Comparison of ENCODE assay signal across 22 cellular contexts in genomic region chr16:4334724-4335495, GRCh38. TPM values are rescaled to one million over a fixed set of nuclear protein-coding genes. Genes with fewer than 3 reads are reported as not detected.
DNase-seq lines count a peak whose midpoint lies in the region; ATAC-seq, FAIRE-seq and TF ChIP-seq lines count a peak whose summit lies in the region.
"Had no signal": no experiment of that assay in that cellular context is flagged by ENCODE, and none has a peak within 500 bp of the region (broad histone marks: within the 10 kb centered on the region; RNA-seq: fewer than 3 reads in every experiment).

No MANE protein-coding gene starts in this region.

- intact Hi-C loops in HepG2 (cut with micrococcal nuclease; ENCODE audit: unreplicated experiment) = no loop called here
- intact Hi-C loops in right lobe of liver (cut with DNase I) = loop anchor here (5.0 kb wide), 2 partner anchors 48 to 133 kb away; no protein-coding TSS in a partner anchor
- intact Hi-C loops in GM12878 (cut with micrococcal nuclease; ENCODE audit: unreplicated experiment) = loop anchor here (10.0 kb wide), 1 partner anchor 130 kb away; no protein-coding TSS in a partner anchor

- no peak overlapping the region for H4K91ac ChIP-seq in trophoblast cell (ENCODE audit: low read depth, low read length)

- 85% methylated on average over 10 of the region's 32 CpGs for WGBS in HepG2 (ENCODE audit: low lambda C conversion rate)
- 82% methylated on average over 4 of the region's 32 CpGs for WGBS in right lobe of liver (ENCODE audit: insufficient coverage, low coverage, low lambda C conversion rate, missing lambda C conversion rate)
- 70% methylated on average over 30 of the region's 32 CpGs for WGBS in GM12878 (ENCODE audit: insufficient coverage, insufficient replicate concordance, low lambda C conversion rate, missing lambda C conversion rate)
- no CpG with 5 or more reads among the region's 32 CpGs for WGBS in trophoblast cell (ENCODE audit: extremely low coverage, insufficient coverage, insufficient read length)

- H3K4me1 ChIP-seq in HepG2 (ENCODE audit: insufficient read depth, low read length) (peaks cover 2% of the 10 kb centered on the region), right lobe of liver (peaks cover 0 to 3% (median 0%) of the 10 kb centered on the region in 4 donors), GM12878 (ENCODE audit: control insufficient read depth, insufficient read depth, low read length) (no peaks in the 10 kb centered on the region), trophoblast cell (ENCODE audit: control insufficient read depth in 1 of 2, insufficient read depth in 2 of 2, low read length in 2 of 2) (no peaks in the 10 kb centered on the region)
- H3K4me1 ChIP-seq in effector memory CD4-positive, alpha-beta T cell (ENCODE audit: control insufficient read depth, insufficient read depth, low read length, poor library complexity, severe bottlenecking) = no peaks in the 10 kb centered on the region

- H3K9me3 ChIP-seq in HepG2 (ENCODE audit: low read length) (no peaks in the 10 kb centered on the region), right lobe of liver (no peaks in the 10 kb centered on the region), GM12878 (replicated peaks; ENCODE audit: control insufficient read depth, insufficient read depth, low read length) (no peaks in the 10 kb centered on the region), trophoblast cell (ENCODE audit: insufficient read depth, low read depth, low read length) (no peaks in the 10 kb centered on the region)
- H3K9me3 ChIP-seq in effector memory CD4-positive, alpha-beta T cell (ENCODE audit: control insufficient read depth, low read length) = no peaks in the 10 kb centered on the region
- H3K9me3 ChIP-seq: SK-N-SH had no signal

- ATAC-seq in HepG2 (no peak), right lobe of liver (no peak), GM12878 (no peak), HG03196 (IDR thresholded peaks at IDR 0.05; ENCODE audit: unreplicated experiment) (no peak), GM21529 (IDR thresholded peaks at IDR 0.05; ENCODE audit: unreplicated experiment) (no peak)

- H3K79me1 ChIP-seq in trophoblast cell (ENCODE audit: low read length) = no peaks in the 10 kb centered on the region

- no peak overlapping the region for H3K9ac ChIP-seq in HepG2 (ENCODE audit: insufficient read depth, low read depth, low read length)
- H3K9ac ChIP-seq in GM12878 (ENCODE audit: control insufficient read depth, insufficient read depth, low read length) = no peak overlapping the region
- H3K9ac ChIP-seq in trophoblast cell (ENCODE audit: low read length) = no peak overlapping the region
- H3K9ac ChIP-seq: SK-N-SH had no signal

- no peak overlapping the region for H3K27ac ChIP-seq in HepG2 (ENCODE audit: extremely low read length, insufficient read depth, low read length)
- no peak overlapping the region for H3K27ac ChIP-seq in right lobe of liver
- no peak overlapping the region for H3K27ac ChIP-seq in GM12878 (ENCODE audit: control insufficient read depth, insufficient read depth)
- no peak overlapping the region for H3K27ac ChIP-seq in trophoblast cell (ENCODE audit: low read depth, low read length)
- H3K27ac ChIP-seq in effector memory CD4-positive, alpha-beta T cell (ENCODE audit: insufficient read depth, low read length, poor library complexity, severe bottlenecking) = no peak overlapping the region

- no peak overlapping the region for H3K23ac ChIP-seq in trophoblast cell (ENCODE audit: low read length)

- in situ Hi-C loops in HepG2 (cut with HindIII; ENCODE audit: extremely low pct_ligation_motif_present, low pct_unique_long_range_greater_than_20kb) (no loop called here), GM12878 (cut with MboI) (loop anchor here (5.0 kb wide), 1 partner anchor 48 kb away; no protein-coding TSS in a partner anchor)

- TF ChIP-seq RAD21 in HepG2 (CRISPR knock-in tag; IDR thresholded peaks at IDR 0.05) = no peak
- TF ChIP-seq RAD21 in GM12878 (IDR thresholded peaks at IDR 0.05; ENCODE audit: insufficient read depth, low read depth, low read length) = no peak

- TF ChIP-seq POLR2A in HepG2 (IDR thresholded peaks at IDR 0.05; ENCODE audit: insufficient read depth in 1 of 2, low read depth in 2 of 2, low read length in 2 of 2) = no peak
- no peak for TF ChIP-seq POLR2A in right lobe of liver (IDR thresholded peaks at IDR 0.05)
- peak; percentile 43; the same call in 1 of the 2 replicates for TF ChIP-seq POLR2A in GM12878 (IDR thresholded peaks at IDR 0.05; ENCODE audit: low read depth, low read length)

- H3K14ac ChIP-seq in trophoblast cell (ENCODE audit: low read length) = no peak overlapping the region

- SMC1A ChIA-PET in GM12878 (lab: Charles Lee; ENCODE audit: uncharacterized antibody, unreplicated experiment) = no interaction called here

- RAD21 ChIA-PET in GM12878 (lab: Charles Lee; ENCODE audit: unreplicated experiment) = no interaction called here

- H2BK5ac ChIP-seq in trophoblast cell (ENCODE audit: low read depth, low read length, poor library complexity) = no peak overlapping the region

- H2AK5ac ChIP-seq in trophoblast cell (ENCODE audit: low read length) = no peak overlapping the region

- H3K4me2 ChIP-seq in HepG2 (ENCODE audit: low read depth, low read length) = no peak overlapping the region
- no peak overlapping the region for H3K4me2 ChIP-seq in GM12878 (ENCODE audit: control insufficient read depth, insufficient read depth)
- H3K4me2 ChIP-seq in trophoblast cell (ENCODE audit: low read length) = no peak overlapping the region
- H3K4me2 ChIP-seq: SK-N-SH had no signal

- no peak overlapping the region for H3K18ac ChIP-seq in trophoblast cell (ENCODE audit: low read length)

- no peaks in the 10 kb centered on the region for H3K79me2 ChIP-seq in HepG2 (ENCODE audit: insufficient read depth, low read length)
- no peaks in the 10 kb centered on the region for H3K79me2 ChIP-seq in GM12878 (ENCODE audit: control insufficient read depth, insufficient read depth, low read length)
- H3K79me2 ChIP-seq in trophoblast cell (ENCODE audit: control insufficient read depth, insufficient read depth, low read length, poor library complexity) = no peaks in the 10 kb centered on the region

- no peak overlapping the region for H3K4me3 ChIP-seq in HepG2 (replicated peaks in 1 of 3; ENCODE audit: insufficient read depth in 1 of 3, low read depth in 2 of 3, low read length in 3 of 3)
- no peak overlapping the region for H3K4me3 ChIP-seq in right lobe of liver
- H3K4me3 ChIP-seq in GM12878 = no peak overlapping the region
- peak overlapping the region; percentile 34 for H3K4me3 ChIP-seq in trophoblast cell (ENCODE audit: low read depth, low read length)
- no peak overlapping the region for H3K4me3 ChIP-seq in effector memory CD4-positive, alpha-beta T cell (ENCODE audit: insufficient read depth, low read depth, low read length, poor library complexity, severe bottlenecking)

- TF ChIP-seq EP300 in HepG2 (IDR thresholded peaks at IDR 0.05; ENCODE audit: low read depth in 2 of 2, low read length in 2 of 2) = no peak
- no peak for TF ChIP-seq EP300 in HepG2 (CRISPR knock-in tag; IDR thresholded peaks at IDR 0.05; ENCODE audit: borderline replicate concordance)
- TF ChIP-seq EP300 in GM12878 (IDR thresholded peaks at IDR 0.05; ENCODE audit: borderline replicate concordance in 1 of 2, control insufficient read depth in 1 of 2, low read depth in 2 of 2, low read length in 2 of 2) = no peak

- POLR2A ChIA-PET in HepG2 (lab: Yijun Ruan, JAX) = interaction anchor here (1.2 kb wide), 1 partner anchor 17 kb away, joined by 3 read pairs; no protein-coding TSS in a partner anchor
- POLR2A ChIA-PET in GM12878 (lab: Charles Lee) = interaction anchor here (0.7 kb wide), 1 partner anchor 717 kb away, joined by 4 read pairs; no protein-coding TSS in a partner anchor

- no peak overlapping the region for H2AFZ ChIP-seq in HepG2 (ENCODE audit: low read length)
- H2AFZ ChIP-seq in GM12878 (ENCODE audit: control insufficient read depth, low read depth, low read length) = no peak overlapping the region
- no peak overlapping the region for H2AFZ ChIP-seq in trophoblast cell (ENCODE audit: insufficient read depth, low read length, poor library complexity)

- no peak overlapping the region for H3K4ac ChIP-seq in trophoblast cell (ENCODE audit: low read depth, low read length)

- H3K36me3 ChIP-seq in HepG2 (replicated peaks in 1 of 2; ENCODE audit: control insufficient read depth in 1 of 2, insufficient read depth in 2 of 2, low read length in 2 of 2) (peaks cover 0 to 11% of the 10 kb centered on the region in 2 experiments; a peak in 1 of 5 replicates), right lobe of liver (peaks cover 0 to 9% (median 4%) of the 10 kb centered on the region in 4 donors), GM12878 (ENCODE audit: control insufficient read depth in 2 of 2, insufficient read depth in 2 of 2, low read length in 1 of 2) (peaks cover 0 to 13% of the 10 kb centered on the region in 2 experiments; a peak in 3 of 4 replicates), trophoblast cell (ENCODE audit: control insufficient read depth in 1 of 2, insufficient read depth in 2 of 2, low read length in 2 of 2) (peaks cover 59 to 60% of the 10 kb centered on the region in 2 experiments)
- peaks cover 12% of the 10 kb centered on the region for H3K36me3 ChIP-seq in effector memory CD4-positive, alpha-beta T cell (ENCODE audit: control insufficient read depth, insufficient read depth, low read length)

- CTCF ChIA-PET in HepG2 (lab: Yijun Ruan, JAX; ENCODE audit: low intra/inter-chr PET ratio, low total read pairs) = no interaction called here
- CTCF ChIA-PET in GM12878 (lab: Yijun Ruan, JAX) = interaction anchor here (0.6 kb wide), 2 partner anchors 11 to 54 kb away, joined by 3 read pairs; no protein-coding TSS in a partner anchor

- no peak overlapping the region for H4K8ac ChIP-seq in trophoblast cell (ENCODE audit: low read depth, low read length)

- FAIRE-seq in HepG2 (lab: Jason Lieb, UNC) (no peak), GM12878 (lab: Jason Lieb, UNC) (no peak)
- FAIRE-seq: D721Med, G401.6 had no signal

- no peaks in the 10 kb centered on the region for H4K20me1 ChIP-seq in HepG2 (ENCODE audit: insufficient read depth, low read length)
- H4K20me1 ChIP-seq in GM12878 (ENCODE audit: control insufficient read depth, insufficient read depth) = no peaks in the 10 kb centered on the region

- no TSS peak for BruUV-seq in HepG2 (replicated peaks; lab: Mats Ljungman, UMichigan)
- BruUV-seq in GM12878 (replicated peaks; lab: Mats Ljungman, UMichigan) = no TSS peak

- TF ChIP-seq CTCF in HepG2 (CRISPR knock-in tag; IDR thresholded peaks at IDR 0.05) (no peak), right lobe of liver (IDR thresholded peaks at IDR 0.05) (no peak), GM12878 (IDR thresholded peaks at IDR 0.05 in 2 of 3, conservative IDR thresholded peaks at IDR 0.05 in 1 of 3; ENCODE audit: control insufficient read depth in 2 of 3, extremely low read depth in 1 of 3, insufficient read depth in 1 of 3, low read depth in 3 of 3, low read length in 3 of 3) (no peak)

- H4K12ac ChIP-seq in trophoblast cell (ENCODE audit: low read depth, low read length) = no peak overlapping the region

- no peaks in the 10 kb centered on the region for H3K27me3 ChIP-seq in HepG2 (ENCODE audit: control insufficient read depth in 1 of 2, insufficient read depth in 2 of 2, low read length in 2 of 2)
- H3K27me3 ChIP-seq in right lobe of liver = no peaks in the 10 kb centered on the region
- H3K27me3 ChIP-seq in GM12878 (replicated peaks in 1 of 2; ENCODE audit: control insufficient read depth in 2 of 2, insufficient read depth in 2 of 2, low read length in 1 of 2) = no peaks in the 10 kb centered on the region
- no peaks in the 10 kb centered on the region for H3K27me3 ChIP-seq in trophoblast cell (ENCODE audit: insufficient read depth, low read length)
- no peaks in the 10 kb centered on the region for H3K27me3 ChIP-seq in effector memory CD4-positive, alpha-beta T cell (replicated peaks; ENCODE audit: control insufficient read depth, insufficient read depth, low read length, poor library complexity, severe bottlenecking)

- H2BK12ac ChIP-seq in trophoblast cell (ENCODE audit: low read length) = no peak overlapping the region

- DNase-seq in HepG2 (ENCODE audit: low spot score) (no peak), right lobe of liver (no peak), GM12878 (ENCODE audit: low read depth, low spot score) (no peak), trophoblast cell (no peak)
- DNase-seq in effector memory CD4-positive, alpha-beta T cell = no peak
- DNase-seq: CD4-positive, CD25-positive, alpha-beta regulatory T cell; DMS53; NCI-H1048; NCI-H1417; NCI-H1694; NCI-H2029 treated with DMSO at 0.1 percent for 48 hours; NCI-H446 treated with DMSO at 0.1 percent for 48 hours; NCI-H526; NCI-H82; RPMI8226; SK-N-SH; SW 1271 had no signal

- no peak overlapping the region for H2BK120ac ChIP-seq in trophoblast cell (ENCODE audit: insufficient read depth, low read length, poor library complexity)

RNA-seq across cellular contexts. Expression of gene PAM16, which starts 16.2 kb away (rescaled TPM):
- total RNA-seq in HepG2 (2016; rRNA removed; fragmentation: Illumina TruSeq; extraction: Trizol) = 39.5 and 51.8 TPM in 2 replicates
- 62.7 and 78.9 TPM in 2 replicates for total RNA-seq in HepG2 (2016; cell fraction: cytosol; rRNA removed; fragmentation: Illumina TruSeq; extraction: Trizol; ENCODE audit: low read depth)
- 44.0 and 55.1 TPM in 2 replicates for total RNA-seq in HepG2 (2016; cell fraction: insoluble cytoplasmic fraction; rRNA removed; fragmentation: Illumina TruSeq; extraction: Trizol)
- 48.0 and 59.1 TPM in 2 replicates for total RNA-seq in HepG2 (2016; cell fraction: membrane; rRNA removed; fragmentation: Illumina TruSeq; extraction: Trizol)
- 21.8 and 30.9 TPM in 2 replicates for total RNA-seq in HepG2 (2016; cell fraction: nucleus; rRNA removed; fragmentation: Illumina TruSeq; extraction: Trizol)
- polyA plus RNA-seq in HepG2 (2011; rRNA removed) = 51.5 and 64.5 TPM in 2 replicates
- polyA plus RNA-seq in HepG2 (2011; cell fraction: cytosol; rRNA removed) = 79.1 and 106 TPM in 2 replicates
- polyA plus RNA-seq in HepG2 (2011; cell fraction: nucleus; rRNA removed) = 59.7 and 63.8 TPM in 2 replicates
- polyA plus RNA-seq in HepG2 (2012) = 28.9 and 43.2 TPM in 2 replicates
- 51.5 and 69.1 TPM in 2 replicates for polyA plus RNA-seq in HepG2 (2016; cell fraction: cytosol; fragmentation: Illumina TruSeq; extraction: Trizol; ENCODE audit: low read depth)
- 31.2 and 31.7 TPM in 2 replicates for polyA plus RNA-seq in HepG2 (2016; cell fraction: insoluble cytoplasmic fraction; fragmentation: Illumina TruSeq; extraction: Trizol; ENCODE audit: low read depth)
- 35.5 and 47.0 TPM in 2 replicates for polyA plus RNA-seq in HepG2 (2016; cell fraction: membrane; fragmentation: Illumina TruSeq; extraction: Trizol; ENCODE audit: low read depth)
- polyA plus RNA-seq in HepG2 (2016; cell fraction: nucleus; fragmentation: Illumina TruSeq; extraction: Trizol; ENCODE audit: insufficient read depth, low read depth) = 70.3 and 85.7 TPM in 2 replicates
- polyA minus RNA-seq in HepG2 (2011; rRNA and poly(A)+ RNA removed; ENCODE audit: low replicate concordance) = 22.9 and 24.5 TPM in 2 replicates
- 13.2 and 17.4 TPM in 2 replicates for polyA minus RNA-seq in HepG2 (2011; cell fraction: cytosol; rRNA and poly(A)+ RNA removed)
- 12.3 and 12.9 TPM in 2 replicates for polyA minus RNA-seq in HepG2 (2011; cell fraction: nucleus; rRNA and poly(A)+ RNA removed)
- total RNA-seq in right lobe of liver = 10 to 100 TPM; 27.9 to 45.9 (median 32.8) TPM
- total RNA-seq in GM12878 (2013; cell fraction: nucleolus; rRNA removed) = 21.2 and 24.9 TPM in 2 replicates
- total RNA-seq in GM12878 (2014; rRNA removed) = 50.2 and 55.4 TPM in 2 replicates
- total RNA-seq in GM12878 (2014; rRNA removed; fragmentation: Illumina TruSeq; extraction: Trizol) = 17.8 and 18.5 TPM in 2 replicates
- total RNA-seq in GM12878 (2021) = 54.9 and 61.6 TPM in 2 replicates
- polyA plus RNA-seq in GM12878 (2011; ENCODE audit: low read depth) = 39.3 TPM
- 22.5 and 32.8 TPM in 2 replicates for polyA plus RNA-seq in GM12878 (2011; rRNA removed)
- polyA plus RNA-seq in GM12878 (2011; cell fraction: cytosol; rRNA removed) = 58.1 and 79.3 TPM in 2 replicates
- polyA plus RNA-seq in GM12878 (2011; cell fraction: nucleus; rRNA removed) = 47.2 and 67.5 TPM in 2 replicates
- 37.2 and 40.1 TPM in 2 replicates for polyA plus RNA-seq in GM12878 (2012)
- 8.4 and 20.7 TPM in 2 replicates for polyA plus RNA-seq in GM12878 (2014; fragmentation: Illumina TruSeq; extraction: Trizol)
- polyA plus RNA-seq in GM12878 (2014; fragmentation: Nextera tagmentation; extraction: Ambion mirVana) = 10 to 100 TPM; 20.8 to 48.1 TPM
- 94.3 and 100 TPM in 2 replicates for polyA plus RNA-seq in GM12878 (2014; rRNA removed)
- polyA plus RNA-seq in GM12878 (2016; fragmentation: Nextera tagmentation; extraction: Ambion mirVana) = 10 to 100 TPM; 72.8 to 78.7 TPM
- polyA minus RNA-seq in GM12878 (2011; rRNA and poly(A)+ RNA removed) = 8.5 and 14.6 TPM in 2 replicates
- 7.2 and 14.3 TPM in 2 replicates for polyA minus RNA-seq in GM12878 (2011; cell fraction: cytosol; rRNA and poly(A)+ RNA removed)
- polyA minus RNA-seq in GM12878 (2011; cell fraction: nucleus; rRNA and poly(A)+ RNA removed) = 5.3 and 10.8 TPM in 2 replicates
- 40.6 and 45.5 TPM in 2 replicates for polyA plus RNA-seq in trophoblast cell (2013)

RNA-seq across cellular contexts. Expression of gene GLIS2, which starts 19.0 kb away (rescaled TPM):
- total RNA-seq in HepG2 (2016; rRNA removed; fragmentation: Illumina TruSeq; extraction: Trizol) (0.24 and 0.29 TPM in 2 replicates), right lobe of liver (1 to 10 TPM in 5 of 6 experiments, under 1 TPM in 1; 0.79 to 2.6 (median 1.4) TPM), GM12878 (2014; rRNA removed) (0.06 TPM in 1 of 2 replicates, not detected in the other), GM12878 (2014; rRNA removed; fragmentation: Illumina TruSeq; extraction: Trizol) (not detected in 2 replicates), GM12878 (2021) (0.51 and 0.61 TPM in 2 replicates)
- 1.0 and 1.1 TPM in 2 replicates for total RNA-seq in HepG2 (2016; cell fraction: cytosol; rRNA removed; fragmentation: Illumina TruSeq; extraction: Trizol; ENCODE audit: low read depth)
- 0.18 and 0.30 TPM in 2 replicates for total RNA-seq in HepG2 (2016; cell fraction: insoluble cytoplasmic fraction; rRNA removed; fragmentation: Illumina TruSeq; extraction: Trizol)
- 0.59 and 0.65 TPM in 2 replicates for total RNA-seq in HepG2 (2016; cell fraction: membrane; rRNA removed; fragmentation: Illumina TruSeq; extraction: Trizol)
- 0.34 and 0.63 TPM in 2 replicates for total RNA-seq in HepG2 (2016; cell fraction: nucleus; rRNA removed; fragmentation: Illumina TruSeq; extraction: Trizol)
- polyA plus RNA-seq in HepG2 (2011; rRNA removed) (0.28 and 0.39 TPM in 2 replicates), GM12878 (2011; rRNA removed) (0.37 and 0.64 TPM in 2 replicates), GM12878 (2014; fragmentation: Illumina TruSeq; extraction: Trizol) (0.03 TPM in 1 of 2 replicates, not detected in the other), GM12878 (2014; fragmentation: Nextera tagmentation; extraction: Ambion mirVana) (not detected), GM12878 (2014; rRNA removed) (0.14 and 0.25 TPM in 2 replicates), GM12878 (2016; fragmentation: Nextera tagmentation; extraction: Ambion mirVana) (under 1 TPM in 1 of 2 experiments, not detected in 1; 0.21 TPM)
- polyA plus RNA-seq in HepG2 (2011; cell fraction: cytosol; rRNA removed) = 0.17 and 0.18 TPM in 2 replicates
- polyA plus RNA-seq in HepG2 (2011; cell fraction: nucleus; rRNA removed) = 1.1 and 1.3 TPM in 2 replicates
- polyA plus RNA-seq in HepG2 (2012) = 0.91 and 2.0 TPM in 2 replicates
- polyA plus RNA-seq in HepG2 (2016; cell fraction: cytosol; fragmentation: Illumina TruSeq; extraction: Trizol; ENCODE audit: low read depth) = 0.27 and 0.43 TPM in 2 replicates
- polyA plus RNA-seq in HepG2 (2016; cell fraction: insoluble cytoplasmic fraction; fragmentation: Illumina TruSeq; extraction: Trizol; ENCODE audit: low read depth) = 0.70 and 0.86 TPM in 2 replicates
- 1.3 and 1.4 TPM in 2 replicates for polyA plus RNA-seq in HepG2 (2016; cell fraction: membrane; fragmentation: Illumina TruSeq; extraction: Trizol; ENCODE audit: low read depth)
- 1.6 and 1.8 TPM in 2 replicates for polyA plus RNA-seq in HepG2 (2016; cell fraction: nucleus; fragmentation: Illumina TruSeq; extraction: Trizol; ENCODE audit: insufficient read depth, low read depth)
- polyA minus RNA-seq in HepG2 (2011; rRNA and poly(A)+ RNA removed; ENCODE audit: low replicate concordance) = 0.44 and 3.2 TPM in 2 replicates
- polyA minus RNA-seq in HepG2 (2011; cell fraction: cytosol; rRNA and poly(A)+ RNA removed) = 0.18 and 0.99 TPM in 2 replicates
- 0.25 and 0.52 TPM in 2 replicates for polyA minus RNA-seq in HepG2 (2011; cell fraction: nucleus; rRNA and poly(A)+ RNA removed)
- total RNA-seq in GM12878 (2013; cell fraction: nucleolus; rRNA removed) = 1.1 and 1.2 TPM in 2 replicates
- polyA plus RNA-seq in GM12878 (2011; ENCODE audit: low read depth) = 0.16 TPM
- 1.1 and 1.5 TPM in 2 replicates for polyA plus RNA-seq in GM12878 (2011; cell fraction: cytosol; rRNA removed)
- polyA plus RNA-seq in GM12878 (2011; cell fraction: nucleus; rRNA removed) = 5.1 and 6.2 TPM in 2 replicates
- polyA plus RNA-seq in GM12878 (2012) = 0.67 and 0.83 TPM in 2 replicates
- polyA minus RNA-seq in GM12878 (2011; rRNA and poly(A)+ RNA removed) = 0.88 and 2.1 TPM in 2 replicates
- 2.7 and 3.5 TPM in 2 replicates for polyA minus RNA-seq in GM12878 (2011; cell fraction: cytosol; rRNA and poly(A)+ RNA removed)
- 0.73 and 1.6 TPM in 2 replicates for polyA minus RNA-seq in GM12878 (2011; cell fraction: nucleus; rRNA and poly(A)+ RNA removed)
- polyA plus RNA-seq in trophoblast cell (2013) = 22.5 and 23.2 TPM in 2 replicates
- total RNA-seq: CD4-positive, CD25-positive, alpha-beta regulatory T cell had no signal
- polyA plus RNA-seq: IgD-negative memory B cell had no signal

RNA-seq across cellular contexts. Expression of gene VASN, which starts 36.7 kb away (rescaled TPM):
- 6.9 and 18.2 TPM in 2 replicates for total RNA-seq in HepG2 (2016; rRNA removed; fragmentation: Illumina TruSeq; extraction: Trizol)
- 2.8 and 3.3 TPM in 2 replicates for total RNA-seq in HepG2 (2016; cell fraction: cytosol; rRNA removed; fragmentation: Illumina TruSeq; extraction: Trizol; ENCODE audit: low read depth)
- total RNA-seq in HepG2 (2016; cell fraction: insoluble cytoplasmic fraction; rRNA removed; fragmentation: Illumina TruSeq; extraction: Trizol) = 5.9 and 17.8 TPM in 2 replicates
- total RNA-seq in HepG2 (2016; cell fraction: membrane; rRNA removed; fragmentation: Illumina TruSeq; extraction: Trizol) = 5.8 and 6.6 TPM in 2 replicates
- 22.5 and 25.6 TPM in 2 replicates for total RNA-seq in HepG2 (2016; cell fraction: nucleus; rRNA removed; fragmentation: Illumina TruSeq; extraction: Trizol)
- polyA plus RNA-seq in HepG2 (2011; rRNA removed) = 8.4 and 15.5 TPM in 2 replicates
- polyA plus RNA-seq in HepG2 (2011; cell fraction: cytosol; rRNA removed) = 9.0 and 15.7 TPM in 2 replicates
- polyA plus RNA-seq in HepG2 (2011; cell fraction: nucleus; rRNA removed) = 47.1 and 58.1 TPM in 2 replicates
- polyA plus RNA-seq in HepG2 (2012) = 9.8 and 16.9 TPM in 2 replicates
- polyA plus RNA-seq in HepG2 (2016; cell fraction: cytosol; fragmentation: Illumina TruSeq; extraction: Trizol; ENCODE audit: low read depth) = 2.3 and 2.6 TPM in 2 replicates
- polyA plus RNA-seq in HepG2 (2016; cell fraction: insoluble cytoplasmic fraction; fragmentation: Illumina TruSeq; extraction: Trizol; ENCODE audit: low read depth) = 7.7 and 10.2 TPM in 2 replicates
- 3.1 and 4.1 TPM in 2 replicates for polyA plus RNA-seq in HepG2 (2016; cell fraction: membrane; fragmentation: Illumina TruSeq; extraction: Trizol; ENCODE audit: low read depth)
- 40.8 and 43.4 TPM in 2 replicates for polyA plus RNA-seq in HepG2 (2016; cell fraction: nucleus; fragmentation: Illumina TruSeq; extraction: Trizol; ENCODE audit: insufficient read depth, low read depth)
- polyA minus RNA-seq in HepG2 (2011; rRNA and poly(A)+ RNA removed; ENCODE audit: low replicate concordance) = 1.2 and 47.2 TPM in 2 replicates
- 18.8 and 21.5 TPM in 2 replicates for polyA minus RNA-seq in HepG2 (2011; cell fraction: cytosol; rRNA and poly(A)+ RNA removed)
- 32.1 and 35.9 TPM in 2 replicates for polyA minus RNA-seq in HepG2 (2011; cell fraction: nucleus; rRNA and poly(A)+ RNA removed)
- 10 to 100 TPM; 13.5 to 22.9 (median 16.8) TPM for total RNA-seq in right lobe of liver
- total RNA-seq in GM12878 (2013; cell fraction: nucleolus; rRNA removed) = not detected in 2 replicates
- not detected in 2 replicates for total RNA-seq in GM12878 (2014; rRNA removed)
- not detected in 2 replicates for total RNA-seq in GM12878 (2014; rRNA removed; fragmentation: Illumina TruSeq; extraction: Trizol)
- total RNA-seq in GM12878 (2021) = 0.10 TPM in 1 of 2 replicates, not detected in the other
- 0.08 TPM for polyA plus RNA-seq in GM12878 (2011; ENCODE audit: low read depth)
- polyA plus RNA-seq in GM12878 (2011; rRNA removed) = not detected in 2 replicates
- not detected in 2 replicates for polyA plus RNA-seq in GM12878 (2011; cell fraction: cytosol; rRNA removed)
- not detected in 2 replicates for polyA plus RNA-seq in GM12878 (2011; cell fraction: nucleus; rRNA removed)
- 0.24 and 0.27 TPM in 2 replicates for polyA plus RNA-seq in GM12878 (2012)
- polyA plus RNA-seq in GM12878 (2014; fragmentation: Illumina TruSeq; extraction: Trizol) = not detected in 2 replicates
- under 1 TPM in 1 of 2 experiments, not detected in 1; 0.02 TPM for polyA plus RNA-seq in GM12878 (2014; fragmentation: Nextera tagmentation; extraction: Ambion mirVana)
- not detected in 2 replicates for polyA plus RNA-seq in GM12878 (2014; rRNA removed)
- polyA plus RNA-seq in GM12878 (2016; fragmentation: Nextera tagmentation; extraction: Ambion mirVana) = under 1 TPM; 0.18 to 0.19 TPM
- not detected in 2 replicates for polyA minus RNA-seq in GM12878 (2011; rRNA and poly(A)+ RNA removed)
- polyA minus RNA-seq in GM12878 (2011; cell fraction: cytosol; rRNA and poly(A)+ RNA removed) = not detected in 2 replicates
- polyA minus RNA-seq in GM12878 (2011; cell fraction: nucleus; rRNA and poly(A)+ RNA removed) = not detected in 2 replicates
- 17.6 and 18.2 TPM in 2 replicates for polyA plus RNA-seq in trophoblast cell (2013)

Comparison
In these comparisons a context has a peak if more than half of its experiments do, and no peak if none do; other contexts are left out.
1. Of the 75 proteins assayed by ChIP-seq in both HepG2 and GM12878: peak only in HepG2: none; only in GM12878: POLR2A; in both: none; in neither: 74.